Comparison of ENCODE assay signal across 29 cellular contexts in genomic region chr22:35567794-35568193, GRCh38. TPM values are rescaled to one million over a fixed set of nuclear protein-coding genes. Genes with fewer than 3 reads are reported as not detected.
DNase-seq lines count a peak whose midpoint lies in the region; ATAC-seq, FAIRE-seq and TF ChIP-seq lines count a peak whose summit lies in the region.
"Had no signal": no experiment of that assay in that cellular context is flagged by ENCODE, and none has a peak within 500 bp of the region (broad histone marks: within the 10 kb centered on the region; RNA-seq: fewer than 3 reads in every experiment).

No MANE protein-coding gene starts in this region.

- CTCF ChIA-PET in K562 (lab: Yijun Ruan, JAX; ENCODE audit: low intra/inter-chr PET ratio) = no interaction called here

- no peaks in the 10 kb centered on the region; a peak in 2 of 22 replicates for H4K20me1 ChIP-seq in BLaER1 treated with 17β-estradiol and CSF1 and Interleukin-3, amounts not matched to agents 10 nM and 100 nM
- no peaks in the 10 kb centered on the region for H4K20me1 ChIP-seq in K562 (replicated peaks; ENCODE audit: control insufficient read depth, insufficient read depth, low read length)

- H3K27ac Mint-ChIP-seq in neural crest cell (ENCODE audit: unreplicated experiment) (no peak overlapping the region), osteocyte (ENCODE audit: unreplicated experiment) (no peak overlapping the region)
- H3K27ac Mint-ChIP-seq in activated T-helper 17 cell treated with anti-CD3 and anti-CD28 coated beads, Interleukin-2, amount 50 U/mL, for 72 hours = no peak overlapping the region
- H3K27ac Mint-ChIP-seq: activated naive CD4-positive, alpha-beta T cell treated with anti-CD3 and anti-CD28 coated beads, Interleukin-2, amount 50 U/mL, for 24 hours; CD4-positive, alpha-beta memory T cell; effector memory CD8-positive, alpha-beta T cell; GM23338; memory B cell had no signal

- H3K9me1 ChIP-seq in K562 (ENCODE audit: control insufficient read depth, insufficient read depth, low read length) = no peaks in the 10 kb centered on the region

- H3K9me3 ChIP-seq in BLaER1 treated with 17β-estradiol and CSF1 and Interleukin-3, amounts not matched to agents 10 nM and 100 nM (replicated peaks in 1 of 11) = no peaks in the 10 kb centered on the region
- no peaks in the 10 kb centered on the region for H3K9me3 ChIP-seq in K562 (replicated peaks; ENCODE audit: control insufficient read depth, insufficient read depth, low read depth, low read length)
- H3K9me3 ChIP-seq: stomach, tibial artery had no signal

- no peak for TF ChIP-seq POLR2A in K562 (conservative IDR thresholded peaks at IDR 0.05)

- H3K36me3 ChIP-seq in BLaER1 treated with 17β-estradiol and CSF1 and Interleukin-3, amounts not matched to agents 10 nM and 100 nM = no peaks in the 10 kb centered on the region
- no peaks in the 10 kb centered on the region for H3K36me3 ChIP-seq in K562 (ENCODE audit: control insufficient read depth, insufficient read depth, low read length)
- H3K36me3 ChIP-seq: stomach, tibial artery had no signal

- intact Hi-C loops in K562 (cut with micrococcal nuclease) = no loop called here

- TF ChIP-seq EP300 in K562 (IDR thresholded peaks at IDR 0.05; ENCODE audit: low read length) = no peak

- H3K79me2 ChIP-seq in K562 (ENCODE audit: control insufficient read depth, insufficient read depth, low read length) = no peaks in the 10 kb centered on the region

- peaks cover 10 to 44% (median 30%) of the 10 kb centered on the region in 10 experiments for H3K4me1 ChIP-seq in BLaER1 treated with 17β-estradiol and CSF1 and Interleukin-3, amounts not matched to agents 10 nM and 100 nM
- H3K4me1 ChIP-seq in K562 (replicated peaks in 1 of 2; ENCODE audit: control insufficient read depth in 2 of 2, insufficient read depth in 2 of 2, low read length in 2 of 2) = no peaks in the 10 kb centered on the region
- H3K4me1 ChIP-seq: tibial artery had no signal

- no peaks in the 10 kb centered on the region for H3K9me3 Mint-ChIP-seq in neural crest cell
- no peaks in the 10 kb centered on the region for H3K9me3 Mint-ChIP-seq in osteocyte (ENCODE audit: unreplicated experiment)
- H3K9me3 Mint-ChIP-seq in activated T-helper 17 cell treated with anti-CD3 and anti-CD28 coated beads, Interleukin-2, amount 50 U/mL, for 72 hours = no peaks in the 10 kb centered on the region
- H3K9me3 Mint-ChIP-seq: activated naive CD4-positive, alpha-beta T cell treated with anti-CD3 and anti-CD28 coated beads, Interleukin-2, amount 50 U/mL, for 24 hours; CD4-positive, alpha-beta memory T cell; effector memory CD8-positive, alpha-beta T cell; GM23338; memory B cell had no signal

- no peaks in the 10 kb centered on the region for H3K36me3 Mint-ChIP-seq in neural crest cell (ENCODE audit: low read depth)
- no peaks in the 10 kb centered on the region for H3K36me3 Mint-ChIP-seq in osteocyte (ENCODE audit: unreplicated experiment)
- no peaks in the 10 kb centered on the region for H3K36me3 Mint-ChIP-seq in activated T-helper 17 cell treated with anti-CD3 and anti-CD28 coated beads, Interleukin-2, amount 50 U/mL, for 72 hours (ENCODE audit: low read depth)
- H3K36me3 Mint-ChIP-seq: activated naive CD4-positive, alpha-beta T cell treated with anti-CD3 and anti-CD28 coated beads, Interleukin-2, amount 50 U/mL, for 24 hours; CD4-positive, alpha-beta memory T cell; memory B cell had no signal

- ATAC-seq in K562 = no peak
- no peak for ATAC-seq in activated T-helper 17 cell treated with anti-CD3 and anti-CD28 coated beads, Interleukin-2, amount 50 U/mL, for 72 hours (replicated peaks)
- ATAC-seq: effector memory CD8-positive, alpha-beta T cell; GM23338; left colon had no signal

- peak overlapping the region in 6 of 11 experiments; percentile 21 to 60 (median 29); a peak in 9 of 22 replicates for H3K4me2 ChIP-seq in BLaER1 treated with 17β-estradiol and CSF1 and Interleukin-3, amounts not matched to agents 10 nM and 100 nM
- no peak overlapping the region for H3K4me2 ChIP-seq in K562 (ENCODE audit: insufficient read depth, low read length)
- H3K4me2 ChIP-seq: GM23338 had no signal

- in situ Hi-C loops in K562 (cut with MboI) = no loop called here

- H3K27me3 ChIP-seq in BLaER1 treated with 17β-estradiol and CSF1 and Interleukin-3, amounts not matched to agents 10 nM and 100 nM = 0 out of 22 replicates have a peak, but pooled peaks cover 0 to 3% (median 0%) of the 10 kb centered on the region in 11 experiments
- H3K27me3 ChIP-seq in K562 (ENCODE audit: control insufficient read depth in 2 of 2, insufficient read depth in 2 of 2, low read length in 2 of 2) = peaks cover 14 to 62% of the 10 kb centered on the region in 2 experiments

- H3K4me1 Mint-ChIP-seq in neural crest cell (peaks cover 14% of the 10 kb centered on the region), osteocyte (ENCODE audit: unreplicated experiment) (peaks cover 17% of the 10 kb centered on the region)
- no peaks in the 10 kb centered on the region for H3K4me1 Mint-ChIP-seq in activated T-helper 17 cell treated with anti-CD3 and anti-CD28 coated beads, Interleukin-2, amount 50 U/mL, for 72 hours
- H3K4me1 Mint-ChIP-seq: activated naive CD4-positive, alpha-beta T cell treated with anti-CD3 and anti-CD28 coated beads, Interleukin-2, amount 50 U/mL, for 24 hours; CD4-positive, alpha-beta memory T cell had no signal

- no peak overlapping the region for H3K27ac ChIP-seq in BLaER1 treated with 17β-estradiol and CSF1 and Interleukin-3, amounts not matched to agents 10 nM and 100 nM
- H3K27ac ChIP-seq in K562 (ENCODE audit: extremely low read depth, low read depth, low read length) (no peak overlapping the region), caudate nucleus (ENCODE audit: low read depth, low read length) (no peak overlapping the region)
- H3K27ac ChIP-seq: coronary artery, stomach, tibial artery had no signal

- BruUV-seq in K562 (replicated peaks; lab: Mats Ljungman, UMichigan) = no TSS peak

- POLR2A ChIA-PET in K562 (lab: Yijun Ruan, JAX) = interaction anchor here (0.6 kb wide), 1 partner anchor 268 kb away, joined by 3 read pairs; the partner anchor contains the start of gene TOM1

- no peak for FAIRE-seq in K562 (lab: Jason Lieb, UNC)
- FAIRE-seq: bronchial epithelial cell, GM12892, small intestine, TTC549 had no signal

- no peak for TF ChIP-seq RAD21 in K562 (CRISPR knock-in tag; conservative IDR thresholded peaks at IDR 0.05 in 1 of 2, IDR thresholded peaks at IDR 0.05 in 1 of 2)

- DNase-seq in NCI-H1417 (lab: John Stamatoyannopoulos, UW) (peak; percentile 30 to 64 (median 64)), NCI-H1417 treated with DMSO at 0.1 percent for 48 hours (lab: John Stamatoyannopoulos, UW) (no peak), K562 (ENCODE audit: extremely low read depth in 1 of 4, low spot score in 3 of 4) (no peak), neural crest cell (ENCODE audit: low read depth, low spot score) (peak; percentile 16), osteocyte (ENCODE audit: extremely low spot score, unreplicated experiment) (no peak), caudate nucleus (lab: John Stamatoyannopoulos, UW) (no peak)
- DNase-seq: activated CD4-positive, alpha-beta T cell treated with anti-CD3 and anti-CD28 coated beads, Interleukin-2, amount 50 U/mL, for 48 hours; activated CD8-positive, alpha-beta memory T cell treated with anti-CD3 and anti-CD28 coated beads, Interleukin-2, amount 50 U/mL, for 4 hours; CD4-positive, alpha-beta memory T cell; effector memory CD8-positive, alpha-beta T cell; foreskin fibroblast; left colon; NCI-H2029 treated with DMSO at 0.1 percent for 48 hours; NCI-H510A; RPMI8226; small intestine; stimulated activated CD8-positive, alpha-beta memory T cell treated with anti-CD3 and anti-CD28 coated beads, Interleukin-4, amount 100 ng/mL, for 48 hours; stomach; T-helper 1 cell; tibial artery had no signal

- no peak overlapping the region for H3K4me3 ChIP-seq in BLaER1 treated with 17β-estradiol and CSF1 and Interleukin-3, amounts not matched to agents 10 nM and 100 nM
- no peak overlapping the region for H3K4me3 ChIP-seq in K562
- H3K4me3 ChIP-seq: coronary artery, GM23338, stomach, tibial artery had no signal

- H3K4me3 Mint-ChIP-seq in neural crest cell (peak overlapping the region; percentile 50), osteocyte (ENCODE audit: unreplicated experiment) (no peak overlapping the region)
- H3K4me3 Mint-ChIP-seq in activated T-helper 17 cell treated with anti-CD3 and anti-CD28 coated beads, Interleukin-2, amount 50 U/mL, for 72 hours = no peak overlapping the region
- H3K4me3 Mint-ChIP-seq: activated naive CD4-positive, alpha-beta T cell treated with anti-CD3 and anti-CD28 coated beads, Interleukin-2, amount 50 U/mL, for 24 hours; CD4-positive, alpha-beta memory T cell; effector memory CD8-positive, alpha-beta T cell; GM23338; memory B cell had no signal

- H2AFZ ChIP-seq in K562 (ENCODE audit: low read depth, low read length) = no peak overlapping the region
- H2AFZ ChIP-seq: GM23338 had no signal

- H3K27me3 Mint-ChIP-seq in neural crest cell (ENCODE audit: low read depth) (peaks cover 53% of the 10 kb centered on the region), osteocyte (ENCODE audit: unreplicated experiment) (peaks cover 23% of the 10 kb centered on the region)
- peaks cover 17% of the 10 kb centered on the region for H3K27me3 Mint-ChIP-seq in activated T-helper 17 cell treated with anti-CD3 and anti-CD28 coated beads, Interleukin-2, amount 50 U/mL, for 72 hours
- H3K27me3 Mint-ChIP-seq: activated naive CD4-positive, alpha-beta T cell treated with anti-CD3 and anti-CD28 coated beads, Interleukin-2, amount 50 U/mL, for 24 hours had no signal

- H3K9ac ChIP-seq in BLaER1 treated with 17β-estradiol and CSF1 and Interleukin-3, amounts not matched to agents 10 nM and 100 nM = no peak overlapping the region
- H3K9ac ChIP-seq in K562 (ENCODE audit: insufficient read depth in 1 of 2, low read depth in 2 of 2, low read length in 2 of 2) = no peak overlapping the region

- no peak for TF ChIP-seq CTCF in K562 (IDR thresholded peaks at IDR 0.05 in 2 of 3, conservative IDR thresholded peaks at IDR 0.05 in 1 of 3; ENCODE audit: insufficient read depth in 2 of 3, low read depth in 1 of 3, low read length in 3 of 3)
- TF ChIP-seq CTCF in neural crest cell (conservative IDR thresholded peaks at IDR 0.05) = no peak
- no peak for TF ChIP-seq CTCF in osteocyte (IDR thresholded peaks at IDR 0.05)

- 0% methylated on average over 12 of the region's 13 CpGs for WGBS in K562 (ENCODE audit: insufficient coverage, low coverage, missing lambda C conversion rate)

RNA-seq across cellular contexts. Expression of gene RASD2, which starts 27.2 kb away (rescaled TPM):
- total RNA-seq in K562 (2011; cell fraction: chromatin; rRNA removed; ENCODE audit: low replicate concordance) = not detected in 2 replicates
- not detected in 2 replicates for total RNA-seq in K562 (2011; cell fraction: nucleolus; rRNA removed)
- not detected in 2 replicates for total RNA-seq in K562 (2011; cell fraction: nucleoplasm; rRNA removed)
- total RNA-seq in K562 (2014; rRNA removed) (0.05 TPM in 1 of 2 replicates, not detected in the other), K562 (2014; rRNA removed; fragmentation: Illumina TruSeq; extraction: Trizol) (not detected in 2 replicates), K562 (2015; rRNA removed; fragmentation: Illumina TruSeq; extraction: Trizol) (not detected in 2 replicates), K562 (2021) (0.04 TPM in 1 of 2 replicates, not detected in the other), neural crest cell (not detected in 2 replicates), osteocyte (not detected in 2 replicates)
- polyA plus RNA-seq in K562 (2011; rRNA removed) (not detected in 2 replicates), K562 (2014; fragmentation: Illumina TruSeq; extraction: Trizol) (not detected in 2 replicates), K562 (2014; fragmentation: Nextera tagmentation; extraction: Ambion mirVana) (not detected), K562 (2014; rRNA removed) (not detected in 2 replicates)
- not detected in 2 replicates for polyA plus RNA-seq in K562 (2011; cell fraction: cytosol; rRNA removed)
- polyA plus RNA-seq in K562 (2011; cell fraction: nucleus; rRNA removed) = not detected in 2 replicates
- 0.06 TPM in 1 of 2 replicates, not detected in the other for polyA plus RNA-seq in K562 (2012)
- not detected in 2 replicates for polyA minus RNA-seq in K562 (2011; rRNA and poly(A)+ RNA removed)
- not detected in 2 replicates for polyA minus RNA-seq in K562 (2011; cell fraction: cytosol; rRNA and poly(A)+ RNA removed)
- polyA minus RNA-seq in K562 (2011; cell fraction: nucleus; rRNA and poly(A)+ RNA removed) = not detected in 2 replicates
- total RNA-seq in activated T-helper 17 cell treated with anti-CD3 and anti-CD28 coated beads, Interleukin-2, amount 50 U/mL, for 72 hours = under 1 TPM in 1 of 2 donors, not detected in 1; 0.37 TPM
- total RNA-seq: CD4-positive, alpha-beta memory T cell had no signal

RNA-seq across cellular contexts. Expression of gene MB, which starts 49.3 kb away (rescaled TPM):
- total RNA-seq in K562 (2011; cell fraction: chromatin; rRNA removed; ENCODE audit: low replicate concordance) = not detected in 2 replicates
- total RNA-seq in K562 (2011; cell fraction: nucleolus; rRNA removed) = not detected in 2 replicates
- total RNA-seq in K562 (2011; cell fraction: nucleoplasm; rRNA removed) = not detected in 2 replicates
- not detected in 2 replicates for total RNA-seq in K562 (2014; rRNA removed)
- not detected in 2 replicates for total RNA-seq in K562 (2014; rRNA removed; fragmentation: Illumina TruSeq; extraction: Trizol)
- not detected in 2 replicates for total RNA-seq in K562 (2015; rRNA removed; fragmentation: Illumina TruSeq; extraction: Trizol)
- total RNA-seq in K562 (2021) = not detected in 2 replicates
- not detected in 2 replicates for polyA plus RNA-seq in K562 (2011; rRNA removed)
- not detected in 2 replicates for polyA plus RNA-seq in K562 (2011; cell fraction: cytosol; rRNA removed)
- not detected in 2 replicates for polyA plus RNA-seq in K562 (2011; cell fraction: nucleus; rRNA removed)
- polyA plus RNA-seq in K562 (2012) = 0.42 TPM in 1 of 2 replicates, not detected in the other
- polyA plus RNA-seq in K562 (2014; fragmentation: Illumina TruSeq; extraction: Trizol) = not detected in 2 replicates
- polyA plus RNA-seq in K562 (2014; fragmentation: Nextera tagmentation; extraction: Ambion mirVana) = not detected
- polyA plus RNA-seq in K562 (2014; rRNA removed) = not detected in 2 replicates
- not detected in 2 replicates for polyA minus RNA-seq in K562 (2011; rRNA and poly(A)+ RNA removed)
- not detected in 2 replicates for polyA minus RNA-seq in K562 (2011; cell fraction: cytosol; rRNA and poly(A)+ RNA removed)
- not detected in 2 replicates for polyA minus RNA-seq in K562 (2011; cell fraction: nucleus; rRNA and poly(A)+ RNA removed)
- total RNA-seq in neural crest cell = not detected in 2 replicates
- not detected in 2 replicates for total RNA-seq in osteocyte
- under 1 TPM in 1 of 2 donors, not detected in 1; 0.50 TPM for total RNA-seq in activated T-helper 17 cell treated with anti-CD3 and anti-CD28 coated beads, Interleukin-2, amount 50 U/mL, for 72 hours
- total RNA-seq: bronchial epithelial cell; CD4-positive, alpha-beta memory T cell; GM23338 had no signal
- polyA plus RNA-seq: CD4-positive, alpha-beta memory T cell; GM23338 had no signal

Comparison
In these comparisons a context has a peak if more than half of its experiments do, and no peak if none do; other contexts are left out.
1. DNase-seq: peak in NCI-H1417 (3 of 3) and neural crest cell (single experiment); none in NCI-H1417 treated with DMSO at 0.1 percent for 48 hours (single experiment), K562 (0 of 4), osteocyte (single experiment) and caudate nucleus (0 of 61).